Comparison of ENCODE assay signal across 13 cellular contexts in the genomic region with DNA sequence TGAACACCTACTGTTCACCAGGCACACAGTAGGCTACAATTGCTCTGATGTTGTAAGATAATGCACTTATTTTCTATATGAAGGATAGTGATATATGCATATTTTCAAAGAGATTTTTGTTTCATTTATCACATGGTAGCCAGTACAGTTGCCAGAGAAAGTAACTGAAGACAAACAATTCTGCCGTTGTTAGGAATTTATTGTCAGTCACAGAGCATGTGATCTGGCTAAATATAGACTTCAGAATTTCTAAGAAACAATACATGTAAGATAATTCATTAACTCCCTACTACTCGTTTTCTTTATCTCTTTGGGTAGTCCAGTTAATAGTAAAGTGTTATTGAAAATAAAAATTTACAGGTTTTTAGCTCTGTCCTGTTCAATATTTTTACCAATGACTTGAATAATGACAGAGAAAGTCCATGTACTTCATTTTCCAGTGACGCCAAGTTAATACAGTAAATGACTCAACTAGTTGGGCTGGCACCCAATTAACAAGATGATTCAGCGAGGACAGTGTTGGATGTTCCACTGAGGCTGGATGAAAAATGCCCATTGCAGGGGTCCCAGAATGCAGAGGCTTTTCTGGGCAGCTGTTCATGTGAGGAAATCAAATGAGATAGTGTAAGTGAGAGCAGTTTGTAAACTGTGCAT. TPM values are rescaled to one million over a fixed set of nuclear protein-coding genes. Genes with fewer than 3 reads are reported as not detected.
DNase-seq lines count a peak whose midpoint lies in the region; ATAC-seq and TF ChIP-seq lines count a peak whose summit lies in the region.
"Had no signal": no experiment of that assay in that cellular context is flagged by ENCODE, and none has a peak within 500 bp of the region (broad histone marks: within the 10 kb centered on the region; RNA-seq: fewer than 3 reads in every experiment).

No MANE protein-coding gene starts in this region.

- H3K36me3 Mint-ChIP-seq in endothelial cell (ENCODE audit: low read depth, unreplicated experiment): no peaks in the 10 kb centered on the region

- H3K27ac Mint-ChIP-seq in endothelial cell (ENCODE audit: unreplicated experiment): no peak overlapping the region
- H3K27ac Mint-ChIP-seq: activated naive CD4-positive, alpha-beta T cell treated with anti-CD3 and anti-CD28 coated beads for 36 hours had no signal

- 17 to 20% methylated on average over 4 of the region's 4 CpGs for WGBS in heart right ventricle, 2 donors

- H3K27me3 Mint-ChIP-seq in endothelial cell (ENCODE audit: unreplicated experiment): no peaks in the 10 kb centered on the region

- no peaks in the 10 kb centered on the region for H3K4me1 Mint-ChIP-seq in endothelial cell (ENCODE audit: unreplicated experiment)

- peaks cover 0 to 40% (median 15%) of the 10 kb centered on the region in 7 donors for H3K27me3 ChIP-seq in heart right ventricle
- H3K27me3 ChIP-seq in foreskin keratinocyte: peaks cover 27% of the 10 kb centered on the region
- H3K27me3 ChIP-seq: gastrocnemius medialis had no signal

- intact Hi-C loops in heart right ventricle (cut with DNase I): loop anchor here in 6 of 10 donors (5.0 kb wide), 1 partner anchor 37 kb away; the partner anchor contains the start of gene GJA3 (in 6 of the 6)
- intact Hi-C loops in Right ventricle myocardium inferior (cut with DNase I): loop anchor here (5.0 kb wide), 1 partner anchor 43 kb away; no protein-coding TSS in a partner anchor

- peaks cover 5 to 49% (median 31%) of the 10 kb centered on the region in 9 donors for H3K4me1 ChIP-seq in heart right ventricle
- no peaks in the 10 kb centered on the region for H3K4me1 ChIP-seq in foreskin keratinocyte

- H3K9me3 Mint-ChIP-seq in endothelial cell (ENCODE audit: unreplicated experiment): no peaks in the 10 kb centered on the region
- H3K9me3 Mint-ChIP-seq: activated naive CD4-positive, alpha-beta T cell treated with anti-CD3 and anti-CD28 coated beads for 36 hours had no signal

- TF ChIP-seq CTCF in heart right ventricle (IDR thresholded peaks at IDR 0.05) (no peak), foreskin keratinocyte (conservative IDR thresholded peaks at IDR 0.05) (no peak), endothelial cell (IDR thresholded peaks at IDR 0.05; ENCODE audit: unreplicated experiment) (no peak)

- H3K27ac ChIP-seq in heart right ventricle (peak overlapping the region; percentile 28 to 97 (median 94)), foreskin keratinocyte (no peak overlapping the region), temporal lobe (ENCODE audit: low read depth, low read length) (peak overlapping the region; percentile 57)
- H3K27ac ChIP-seq: BLaER1 had no signal

- no peak overlapping the region for H3K4me3 Mint-ChIP-seq in endothelial cell (ENCODE audit: unreplicated experiment)
- H3K4me3 Mint-ChIP-seq: activated naive CD4-positive, alpha-beta T cell treated with anti-CD3 and anti-CD28 coated beads for 36 hours had no signal

- no peak overlapping the region for H3K4me3 ChIP-seq in heart right ventricle
- H3K4me3 ChIP-seq: BLaER1, gastrocnemius medialis had no signal

- peak in 2 of 8 donors; percentile 7 to 17 for ATAC-seq in heart right ventricle
- no peak for ATAC-seq in Right ventricle myocardium inferior
- peak; percentile 26 for ATAC-seq in foreskin keratinocyte
- ATAC-seq in HG02970 (IDR thresholded peaks at IDR 0.05; ENCODE audit: low FRiP score, unreplicated experiment): no peak
- ATAC-seq: gastrocnemius medialis had no signal

- DNase-seq in heart right ventricle (no peak), Right ventricle myocardium inferior (ENCODE audit: missing footprints) (no peak), amniotic epithelial cell (ENCODE audit: low read depth) (peak; percentile 33), foreskin keratinocyte (peak in 1 of 2 donors; percentile 31), NCI-H2081 treated with DMSO at 0.1 percent for 48 hours (lab: John Stamatoyannopoulos, UW) (no peak), endothelial cell (ENCODE audit: low spot score) (no peak)
- DNase-seq: activated naive CD4-positive, alpha-beta T cell treated with anti-CD3 and anti-CD28 coated beads for 36 hours; gastrocnemius medialis; NCI-H2081; stimulated activated CD4-positive, alpha-beta T cell treated with anti-CD3 and anti-CD28 coated beads, Interleukin-12 subunit alpha, Interleukin-12 subunit beta, amount 100 ng/mL, for 4 hours had no signal

- H3K9me3 ChIP-seq in heart right ventricle: no peaks in the 10 kb centered on the region
- H3K9me3 ChIP-seq: BLaER1, gastrocnemius medialis had no signal

- no peaks in the 10 kb centered on the region for H3K36me3 ChIP-seq in heart right ventricle
- H3K36me3 ChIP-seq: BLaER1, gastrocnemius medialis had no signal

RNA-seq across cellular contexts. Expression of gene GJA3, which starts 35.6 kb away (rescaled TPM):
- total RNA-seq in heart right ventricle: 10 to 100 TPM; 14.2 to 30.1 (median 19.4) TPM
- polyA plus RNA-seq in heart right ventricle: 1 to 10 TPM; 4.0 to 4.3 TPM
- total RNA-seq in Right ventricle myocardium inferior: 17.9 TPM
- 0.07 and 0.11 TPM in 2 replicates for total RNA-seq in foreskin keratinocyte
- 0.01 and 0.03 TPM in 2 replicates for polyA plus RNA-seq in foreskin keratinocyte
- total RNA-seq in temporal lobe: under 0.01 TPM
- not detected for total RNA-seq in endothelial cell (ENCODE audit: unreplicated experiment)
- total RNA-seq: gastrocnemius medialis had no signal

Comparison
In these comparisons a context has a peak if more than half of its experiments do, and no peak if none do; other contexts are left out.
1. RNA of gene GJA3, which starts 35.6 kb away (total RNA-seq): 14.2 to 30.1 TPM in heart right ventricle and 17.9 TPM in Right ventricle myocardium inferior (single experiment); 0.07 to 0.11 TPM in foreskin keratinocyte, not detected in endothelial cell (single experiment) and under 0.01 TPM in temporal lobe (single experiment); every median in the first group is over 10 times any median in the second.